1 cellular context compared by ENCODE assay signal in genomic region chr15:40130799-40131502, GRCh38.
TF ChIP-seq lines count a peak whose summit lies in the region.

No MANE protein-coding gene starts in this region.

TF ChIP-seq in K562, 482 proteins besides CTCF, POLR2A, EP300 and RAD21 (continued from another document):
- no peak for TF ChIP-seq HSF4 (CRISPR knock-in tag; IDR thresholded peaks at IDR 0.05; ENCODE audit: borderline replicate concordance)
- peak in 1 of 2 experiments; percentile 75; a peak in 1 of 4 replicates for TF ChIP-seq MCM7 (IDR thresholded peaks at IDR 0.05)
- TF ChIP-seq ZNF551 (CRISPR knock-in tag; IDR thresholded peaks at IDR 0.05) = no peak
- no peak for TF ChIP-seq SAFB2 (IDR thresholded peaks at IDR 0.05; ENCODE audit: borderline replicate concordance, low read depth, low read length, severe bottlenecking)
- no peak for TF ChIP-seq ZNF586 (CRISPR knock-in tag; conservative IDR thresholded peaks at IDR 0.05)
- TF ChIP-seq ZFPM2 (CRISPR knock-in tag; IDR thresholded peaks at IDR 0.05) = no peak
- no peak for TF ChIP-seq MEF2D (tag; conservative IDR thresholded peaks at IDR 0.05; ENCODE audit: low read depth)
- TF ChIP-seq E2F5 (CRISPR knock-in tag; IDR thresholded peaks at IDR 0.05) = peak; percentile 38; the same call in 1 of the 2 replicates
- no peak for TF ChIP-seq ARID2 (IDR thresholded peaks at IDR 0.05)
- no peak for TF ChIP-seq ZNF232 (CRISPR knock-in tag; IDR thresholded peaks at IDR 0.05)
- no peak for TF ChIP-seq KAT7 (CRISPR knock-in tag; IDR thresholded peaks at IDR 0.05; ENCODE audit: borderline replicate concordance)
